Comparison of ENCODE assay signal across 1 cellular context in genomic region chr11:113447621-113448310, GRCh38.
TF ChIP-seq lines count a peak whose summit lies in the region.

No MANE protein-coding gene starts in this region.

TF ChIP-seq in GM23338, 12 proteins besides CTCF, POLR2A, EP300 and RAD21 (continued from another document):
- TF ChIP-seq, protein P1, sequence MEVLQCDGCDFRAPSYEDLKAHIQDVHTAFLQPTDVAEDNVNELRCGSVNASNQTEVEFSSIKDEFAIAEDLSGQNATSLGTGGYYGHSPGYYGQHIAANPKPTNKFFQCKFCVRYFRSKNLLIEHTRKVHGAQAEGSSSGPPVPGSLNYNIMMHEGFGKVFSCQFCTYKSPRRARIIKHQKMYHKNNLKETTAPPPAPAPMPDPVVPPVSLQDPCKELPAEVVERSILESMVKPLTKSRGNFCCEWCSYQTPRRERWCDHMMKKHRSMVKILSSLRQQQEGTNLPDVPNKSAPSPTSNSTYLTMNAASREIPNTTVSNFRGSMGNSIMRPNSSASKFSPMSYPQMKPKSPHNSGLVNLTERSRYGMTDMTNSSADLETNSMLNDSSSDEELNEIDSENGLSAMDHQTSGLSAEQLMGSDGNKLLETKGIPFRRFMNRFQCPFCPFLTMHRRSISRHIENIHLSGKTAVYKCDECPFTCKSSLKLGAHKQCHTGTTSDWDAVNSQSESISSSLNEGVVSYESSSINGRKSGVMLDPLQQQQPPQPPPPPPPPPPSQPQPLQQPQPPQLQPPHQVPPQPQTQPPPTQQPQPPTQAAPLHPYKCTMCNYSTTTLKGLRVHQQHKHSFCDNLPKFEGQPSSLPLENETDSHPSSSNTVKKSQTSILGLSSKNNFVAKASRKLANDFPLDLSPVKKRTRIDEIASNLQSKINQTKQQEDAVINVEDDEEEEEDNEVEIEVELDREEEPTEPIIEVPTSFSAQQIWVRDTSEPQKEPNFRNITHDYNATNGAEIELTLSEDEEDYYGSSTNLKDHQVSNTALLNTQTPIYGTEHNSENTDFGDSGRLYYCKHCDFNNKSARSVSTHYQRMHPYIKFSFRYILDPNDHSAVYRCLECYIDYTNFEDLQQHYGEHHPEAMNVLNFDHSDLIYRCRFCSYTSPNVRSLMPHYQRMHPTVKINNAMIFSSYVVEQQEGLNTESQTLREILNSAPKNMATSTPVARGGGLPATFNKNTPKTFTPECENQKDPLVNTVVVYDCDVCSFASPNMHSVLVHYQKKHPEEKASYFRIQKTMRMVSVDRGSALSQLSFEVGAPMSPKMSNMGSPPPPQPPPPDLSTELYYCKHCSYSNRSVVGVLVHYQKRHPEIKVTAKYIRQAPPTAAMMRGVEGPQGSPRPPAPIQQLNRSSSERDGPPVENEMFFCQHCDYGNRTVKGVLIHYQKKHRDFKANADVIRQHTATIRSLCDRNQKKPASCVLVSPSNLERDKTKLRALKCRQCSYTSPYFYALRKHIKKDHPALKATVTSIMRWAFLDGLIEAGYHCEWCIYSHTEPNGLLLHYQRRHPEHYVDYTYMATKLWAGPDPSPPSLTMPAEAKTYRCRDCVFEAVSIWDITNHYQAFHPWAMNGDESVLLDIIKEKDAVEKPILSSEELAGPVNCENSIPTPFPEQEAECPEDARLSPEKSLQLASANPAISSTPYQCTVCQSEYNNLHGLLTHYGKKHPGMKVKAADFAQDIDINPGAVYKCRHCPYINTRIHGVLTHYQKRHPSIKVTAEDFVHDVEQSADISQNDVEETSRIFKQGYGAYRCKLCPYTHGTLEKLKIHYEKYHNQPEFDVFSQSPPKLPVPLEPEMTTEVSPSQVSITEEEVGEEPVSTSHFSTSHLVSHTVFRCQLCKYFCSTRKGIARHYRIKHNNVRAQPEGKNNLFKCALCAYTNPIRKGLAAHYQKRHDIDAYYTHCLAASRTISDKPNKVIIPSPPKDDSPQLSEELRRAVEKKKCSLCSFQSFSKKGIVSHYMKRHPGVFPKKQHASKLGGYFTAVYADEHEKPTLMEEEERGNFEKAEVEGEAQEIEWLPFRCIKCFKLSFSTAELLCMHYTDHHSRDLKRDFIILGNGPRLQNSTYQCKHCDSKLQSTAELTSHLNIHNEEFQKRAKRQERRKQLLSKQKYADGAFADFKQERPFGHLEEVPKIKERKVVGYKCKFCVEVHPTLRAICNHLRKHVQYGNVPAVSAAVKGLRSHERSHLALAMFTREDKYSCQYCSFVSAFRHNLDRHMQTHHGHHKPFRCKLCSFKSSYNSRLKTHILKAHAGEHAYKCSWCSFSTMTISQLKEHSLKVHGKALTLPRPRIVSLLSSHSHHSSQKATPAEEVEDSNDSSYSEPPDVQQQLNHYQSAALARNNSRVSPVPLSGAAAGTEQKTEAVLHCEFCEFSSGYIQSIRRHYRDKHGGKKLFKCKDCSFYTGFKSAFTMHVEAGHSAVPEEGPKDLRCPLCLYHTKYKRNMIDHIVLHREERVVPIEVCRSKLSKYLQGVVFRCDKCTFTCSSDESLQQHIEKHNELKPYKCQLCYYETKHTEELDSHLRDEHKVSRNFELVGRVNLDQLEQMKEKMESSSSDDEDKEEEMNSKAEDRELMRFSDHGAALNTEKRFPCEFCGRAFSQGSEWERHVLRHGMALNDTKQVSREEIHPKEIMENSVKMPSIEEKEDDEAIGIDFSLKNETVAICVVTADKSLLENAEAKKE (CRISPR knock-in tag; IDR thresholded peaks at IDR 0.05), result no peak
- TF ChIP-seq ETS1 (IDR thresholded peaks at IDR 0.05), result no peak
- TF ChIP-seq ZNF331 (CRISPR knock-in tag; IDR thresholded peaks at IDR 0.05; ENCODE audit: low read depth), result no peak
